Comparison of ENCODE assay signal across 8 cellular contexts in genomic region chr5:177427919-177428573, GRCh38. TPM values are rescaled to one million over a fixed set of nuclear protein-coding genes. Genes with fewer than 3 reads are reported as not detected.
DNase-seq lines count a peak whose midpoint lies in the region; ATAC-seq and TF ChIP-seq lines count a peak whose summit lies in the region.

No MANE protein-coding gene starts in this region.

- H3K27ac Mint-ChIP-seq in central memory CD8-positive, alpha-beta T cell (ENCODE audit: low read depth), result peak overlapping the region; percentile 93

- peaks cover 59% of the 10 kb centered on the region for H3K4me1 Mint-ChIP-seq in central memory CD8-positive, alpha-beta T cell

- peaks cover 46% of the 10 kb centered on the region for H3K36me3 ChIP-seq in DOHH2 (ENCODE audit: control insufficient read depth, low read length)
- H3K36me3 ChIP-seq in osteoblast (ENCODE audit: insufficient read depth, low read length), result peaks cover 9% of the 10 kb centered on the region

- H3K79me2 ChIP-seq in DOHH2 (ENCODE audit: control insufficient read depth, low read length), result peaks cover 53% of the 10 kb centered on the region
- peaks cover 30% of the 10 kb centered on the region for H3K79me2 ChIP-seq in osteoblast (ENCODE audit: insufficient read depth, low read length)

- H3F3A ChIP-seq in DOHH2 (ENCODE audit: control insufficient read depth, insufficient read depth), result peaks cover 26% of the 10 kb centered on the region

- H3K27me3 Mint-ChIP-seq in central memory CD8-positive, alpha-beta T cell, result no peaks in the 10 kb centered on the region

- H3K9me3 ChIP-seq in DOHH2 (ENCODE audit: control insufficient read depth, insufficient read depth, low read length) (no peaks in the 10 kb centered on the region), osteoblast (ENCODE audit: low read depth, low read length) (no peaks in the 10 kb centered on the region)

- H3K36me3 Mint-ChIP-seq in central memory CD8-positive, alpha-beta T cell (ENCODE audit: insufficient read depth), result peaks cover 48% of the 10 kb centered on the region

- no peak overlapping the region for H2AFZ ChIP-seq in osteoblast (ENCODE audit: low read length)

- peaks cover 63% of the 10 kb centered on the region for H3K4me1 ChIP-seq in DOHH2 (ENCODE audit: control insufficient read depth, low read length)
- H3K4me1 ChIP-seq in osteoblast (ENCODE audit: insufficient read depth, low read length), result peaks cover 20% of the 10 kb centered on the region

- H3K4me2 ChIP-seq in DOHH2 (ENCODE audit: low read length) (peak overlapping the region; percentile 90), osteoblast (ENCODE audit: insufficient read depth, low read length) (peak overlapping the region; percentile 95)

- H3K4me3 ChIP-seq in DOHH2 (ENCODE audit: low read length), result peak overlapping the region; percentile 77
- peak overlapping the region; percentile 84 for H3K4me3 ChIP-seq in osteoblast (ENCODE audit: insufficient read depth, low read length)

- no peaks in the 10 kb centered on the region for H3K9me3 Mint-ChIP-seq in central memory CD8-positive, alpha-beta T cell

- TF ChIP-seq CTCF in DOHH2 (IDR thresholded peaks at IDR 0.05; ENCODE audit: low read depth, low read length, poor library complexity, severe bottlenecking), result peak; percentile 16
- no peak for TF ChIP-seq CTCF in osteoblast (IDR thresholded peaks at IDR 0.05; ENCODE audit: extremely low read depth, low read depth, low read length)

- H4K20me1 ChIP-seq in DOHH2 (ENCODE audit: control insufficient read depth, insufficient read depth, low read depth, low read length) (peaks cover 6% of the 10 kb centered on the region; the same call in 1 of the 2 replicates), osteoblast (ENCODE audit: insufficient read depth, low read length) (peaks cover 15% of the 10 kb centered on the region)

- DNase-seq in NOMO-1 (lab: John Stamatoyannopoulos, UW; ENCODE audit: unreplicated experiment in 2 of 2) (peak; percentile 49 to 51), osteoblast (ENCODE audit: insufficient read length, low spot score, missing footprints) (peak; percentile 72), DMS 273 (lab: John Stamatoyannopoulos, UW; ENCODE audit: unreplicated experiment) (no peak), GM03348 (ENCODE audit: low spot score) (no peak), inferior parietal cortex (ENCODE audit: extremely low spot score) (no peak)
- DNase-seq in central memory CD8-positive, alpha-beta T cell (ENCODE audit: low spot score in 2 of 2), result no peak

- no peak for ATAC-seq in central memory CD8-positive, alpha-beta T cell (replicated peaks; ENCODE audit: extremely low read depth, poor library complexity, severe bottlenecking)
- ATAC-seq in GM18502 (IDR thresholded peaks at IDR 0.05; ENCODE audit: poor library complexity, unreplicated experiment), result no peak

- H3K9me2 ChIP-seq in DOHH2 (replicated peaks; ENCODE audit: control insufficient read depth, low read length), result no peaks in the 10 kb centered on the region

- H3K27ac ChIP-seq in DOHH2 (ENCODE audit: low read depth, low read length), result peak overlapping the region; percentile 94
- no peak overlapping the region for H3K27ac ChIP-seq in osteoblast (ENCODE audit: low read depth, low read length)

- H3K27me3 ChIP-seq in DOHH2 (ENCODE audit: control insufficient read depth, low read length), result no peaks in the 10 kb centered on the region
- H3K27me3 ChIP-seq in osteoblast (ENCODE audit: insufficient read depth, low read length), result no peaks in the 10 kb centered on the region

- H3K4me3 Mint-ChIP-seq in central memory CD8-positive, alpha-beta T cell, result peak overlapping the region; percentile 80

RNA-seq across cellular contexts. Expression of gene GRK6, which starts 1.6 kb away (rescaled TPM):
- total RNA-seq in osteoblast, result 18.3 and 19.2 TPM in 2 replicates

RNA-seq across cellular contexts. Expression of gene PRR7, which starts 18.6 kb away (rescaled TPM):
- 10.0 and 12.7 TPM in 2 replicates for total RNA-seq in osteoblast

RNA-seq across cellular contexts. Expression of gene F12, which starts 18.7 kb away (rescaled TPM):
- total RNA-seq in osteoblast, result not detected in 2 replicates

RNA-seq across cellular contexts. Expression of gene PFN3, which starts 27.6 kb away (rescaled TPM):
- not detected in 2 replicates for total RNA-seq in osteoblast

RNA-seq across cellular contexts. Expression of gene SLC34A1, which starts 43.8 kb away (rescaled TPM):
- not detected in 2 replicates for total RNA-seq in osteoblast

Comparison
In these comparisons a context has a peak if more than half of its experiments do, and no peak if none do; other contexts are left out.
1. DNase-seq: peak in NOMO-1 (2 of 2) and osteoblast (single experiment); none in central memory CD8-positive, alpha-beta T cell (0 of 2), DMS 273 (single experiment), GM03348 (single experiment) and inferior parietal cortex (single experiment).